In the genomic region with DNA sequence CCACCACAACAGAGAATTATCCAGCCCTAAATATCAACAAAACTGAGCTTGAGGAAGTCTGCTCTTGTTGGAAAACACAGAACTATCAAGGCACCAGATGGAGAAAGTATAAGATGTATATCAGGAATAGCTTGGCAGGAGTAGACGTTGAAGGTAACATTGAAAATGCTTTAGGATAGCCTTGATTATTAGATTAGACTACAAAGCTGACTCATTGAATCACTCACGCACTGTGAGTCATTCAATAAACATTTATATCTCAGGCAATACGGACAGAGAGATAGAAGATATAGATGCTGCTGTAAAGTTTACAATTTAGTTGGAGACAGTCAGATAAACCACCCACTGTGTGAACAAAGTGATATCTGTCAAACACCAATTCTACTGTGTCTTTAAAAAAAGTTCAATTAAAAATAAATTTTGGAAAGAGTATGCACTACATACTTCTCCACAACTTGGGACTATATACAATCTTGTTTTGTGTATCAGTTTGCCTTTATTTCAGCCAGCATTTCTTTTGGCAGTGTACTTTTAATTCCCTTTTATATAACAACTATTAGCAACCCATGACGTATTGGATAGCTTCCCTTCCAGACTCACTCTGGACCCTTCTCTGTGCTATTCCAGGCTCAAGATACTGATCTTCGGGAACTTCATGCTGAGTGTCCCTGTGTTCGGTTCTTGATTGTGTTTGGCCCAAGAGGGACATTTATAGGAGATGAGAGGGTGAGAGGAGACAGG, we compare ENCODE assay signal across 15 cellular contexts.
DNase-seq lines count a peak whose midpoint lies in the region; FAIRE-seq and TF ChIP-seq lines count a peak whose summit lies in the region.
"Had no signal": no experiment of that assay in that cellular context is flagged by ENCODE, and none has a peak within 500 bp of the region (broad histone marks: within the 10 kb centered on the region; RNA-seq: fewer than 3 reads in every experiment).

No MANE protein-coding gene starts in this region.

- H3K36me3 Mint-ChIP-seq in activated naive CD8-positive, alpha-beta T cell treated with anti-CD3 and anti-CD28 coated beads for 36 hours: no peaks in the 10 kb centered on the region
- H3K36me3 Mint-ChIP-seq: activated CD8-positive, alpha-beta memory T cell treated with anti-CD3 and anti-CD28 coated beads, Interleukin-2, amount 10 ng/mL, durations not matched to agents 7 days and 5 days; natural killer cell had no signal

- H3K27ac ChIP-seq in endothelial cell of umbilical vein (ENCODE audit: insufficient read depth, low read depth, low read length): peak overlapping the region; percentile 60

- peaks cover 2% of the 10 kb centered on the region for H3K9me1 ChIP-seq in endothelial cell of umbilical vein (replicated peaks; ENCODE audit: control insufficient read depth, extremely low read depth, insufficient read depth, low read length)

- no peak overlapping the region for H3K9ac ChIP-seq in endothelial cell of umbilical vein (replicated peaks; ENCODE audit: extremely low read depth, insufficient read depth, low read length)

- intact Hi-C loops in endothelial cell of umbilical vein (cut with micrococcal nuclease): loop anchor here (1.0 to 2.0 kb wide), 2 partner anchors 41 to 96 kb away; no protein-coding TSS in a partner anchor

- H3K9me3 Mint-ChIP-seq in activated naive CD8-positive, alpha-beta T cell treated with anti-CD3 and anti-CD28 coated beads for 36 hours: no peaks in the 10 kb centered on the region
- H3K9me3 Mint-ChIP-seq: natural killer cell had no signal

- H2AFZ ChIP-seq in endothelial cell of umbilical vein (ENCODE audit: low read depth, low read length): no peak overlapping the region

- peaks cover 3% of the 10 kb centered on the region for H3K4me1 Mint-ChIP-seq in activated naive CD8-positive, alpha-beta T cell treated with anti-CD3 and anti-CD28 coated beads for 36 hours
- H3K4me1 Mint-ChIP-seq: activated CD8-positive, alpha-beta memory T cell treated with anti-CD3 and anti-CD28 coated beads, Interleukin-2, amount 10 ng/mL, durations not matched to agents 7 days and 5 days; natural killer cell had no signal

- no peaks in the 10 kb centered on the region for H3K79me2 ChIP-seq in endothelial cell of umbilical vein (ENCODE audit: control insufficient read depth, insufficient read depth, low read length)

- no peak for TF ChIP-seq POLR2A in endothelial cell of umbilical vein (IDR thresholded peaks at IDR 0.05; ENCODE audit: low read depth, low read length)

- H3K27me3 Mint-ChIP-seq in activated naive CD8-positive, alpha-beta T cell treated with anti-CD3 and anti-CD28 coated beads for 36 hours: peaks cover 8% of the 10 kb centered on the region

- CTCF ChIA-PET in endothelial cell of umbilical vein (lab: Charles Lee): interaction anchor here (0.7 to 1.9 kb wide), 13 partner anchors 10 to 959 kb away, joined by 3 to 7 read pairs (median 3); partner anchors contain the start of gene PTPRK

- H4K20me1 ChIP-seq in endothelial cell of umbilical vein (replicated peaks; ENCODE audit: control insufficient read depth, extremely low read depth, insufficient read depth, low read length): no peaks in the 10 kb centered on the region

- H3K4me3 ChIP-seq in endothelial cell of umbilical vein (replicated peaks in 1 of 3; ENCODE audit: insufficient read depth in 1 of 3, low read depth in 1 of 3, low read length in 3 of 3): no peak overlapping the region

- peaks cover 34% of the 10 kb centered on the region for H3K4me1 ChIP-seq in endothelial cell of umbilical vein (ENCODE audit: control insufficient read depth, extremely low read depth, insufficient read depth, low read length)

- peak; percentile 9 for DNase-seq in DMS53 treated with DMSO at 0.1 percent for 48 hours (lab: John Stamatoyannopoulos, UW; ENCODE audit: unreplicated experiment)
- peak; percentile 24 for DNase-seq in OCI-M1 (lab: John Stamatoyannopoulos, UW)
- peak; percentile 83 for DNase-seq in endothelial cell of umbilical vein (ENCODE audit: low read depth, low spot score)
- peak; percentile 18 for DNase-seq in myocyte (ENCODE audit: low read depth)
- no peak for DNase-seq in activated naive CD8-positive, alpha-beta T cell treated with anti-CD3 and anti-CD28 coated beads for 36 hours
- DNase-seq in NCI-H2227 (lab: John Stamatoyannopoulos, UW; ENCODE audit: unreplicated experiment): no peak
- no peak for DNase-seq in SHP77 treated with DMSO at 0.1 percent for 48 hours (lab: John Stamatoyannopoulos, UW)
- DNase-seq in HK-2 (ENCODE audit: unreplicated experiment): no peak
- DNase-seq: activated CD8-positive, alpha-beta memory T cell treated with anti-CD3 and anti-CD28 coated beads, Interleukin-2, amount 10 ng/mL, durations not matched to agents 7 days and 5 days; effector CD8-positive, alpha-beta T cell; natural killer cell; NCI-H1436 treated with DMSO at 0.1 percent for 48 hours; stimulated activated CD4-positive, alpha-beta T cell treated with anti-CD3 and anti-CD28 coated beads, Interleukin-12 subunit alpha, Interleukin-12 subunit beta, amount 100 ng/mL, for 4 hours; stimulated activated CD8-positive, alpha-beta memory T cell treated with anti-CD3 and anti-CD28 coated beads, Interleukin-4, amount 100 ng/mL, for 48 hours had no signal

- H3K27me3 ChIP-seq in endothelial cell of umbilical vein (ENCODE audit: control insufficient read depth in 2 of 2, insufficient read depth in 2 of 2, low read length in 2 of 2): no peaks in the 10 kb centered on the region

- no peak for TF ChIP-seq CTCF in endothelial cell of umbilical vein (IDR thresholded peaks at IDR 0.05; ENCODE audit: extremely low read depth in 1 of 2, insufficient read depth in 1 of 2, low read depth in 1 of 2, low read length in 2 of 2)

- H3K9me3 ChIP-seq in endothelial cell of umbilical vein (replicated peaks; ENCODE audit: control insufficient read depth, insufficient read depth, low read length): no peaks in the 10 kb centered on the region

- no peaks in the 10 kb centered on the region for H3K36me3 ChIP-seq in endothelial cell of umbilical vein (ENCODE audit: control insufficient read depth in 2 of 2, extremely low read depth in 1 of 2, insufficient read depth in 2 of 2, low read length in 2 of 2)

- H3K4me3 Mint-ChIP-seq in activated naive CD8-positive, alpha-beta T cell treated with anti-CD3 and anti-CD28 coated beads for 36 hours: no peak overlapping the region
- H3K4me3 Mint-ChIP-seq: activated CD8-positive, alpha-beta memory T cell treated with anti-CD3 and anti-CD28 coated beads, Interleukin-2, amount 10 ng/mL, durations not matched to agents 7 days and 5 days; natural killer cell had no signal

- peak overlapping the region; percentile 60 for H3K4me2 ChIP-seq in endothelial cell of umbilical vein (ENCODE audit: insufficient read depth, low read length)

- POLR2A ChIA-PET in endothelial cell of umbilical vein (lab: Charles Lee): no interaction called here

- no peak overlapping the region for H3K27ac Mint-ChIP-seq in activated naive CD8-positive, alpha-beta T cell treated with anti-CD3 and anti-CD28 coated beads for 36 hours
- H3K27ac Mint-ChIP-seq: activated CD8-positive, alpha-beta memory T cell treated with anti-CD3 and anti-CD28 coated beads, Interleukin-2, amount 10 ng/mL, durations not matched to agents 7 days and 5 days; natural killer cell had no signal

- no TSS peak for BruUV-seq in endothelial cell of umbilical vein (replicated peaks; lab: Mats Ljungman, UMichigan)

- dilution Hi-C loops in endothelial cell of umbilical vein (cut with MboI; ENCODE audit: extremely low pct_ligation_motif_present, low sequenced_read_pairs): no loop called here

- peak; percentile 78 for FAIRE-seq in endothelial cell of umbilical vein (lab: Jason Lieb, UNC)
- FAIRE-seq: TTC549 had no signal

TF ChIP-seq in endothelial cell of umbilical vein, 7 proteins besides CTCF, POLR2A, EP300 and RAD21:
- TF ChIP-seq EZH2 (IDR thresholded peaks at IDR 0.05; ENCODE audit: borderline replicate concordance, low read depth, low read length, severe bottlenecking): no peak
- TF ChIP-seq, protein P1, sequence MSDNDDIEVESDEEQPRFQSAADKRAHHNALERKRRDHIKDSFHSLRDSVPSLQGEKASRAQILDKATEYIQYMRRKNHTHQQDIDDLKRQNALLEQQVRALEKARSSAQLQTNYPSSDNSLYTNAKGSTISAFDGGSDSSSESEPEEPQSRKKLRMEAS (IDR thresholded peaks at IDR 0.05; ENCODE audit: insufficient read depth, insufficient read length): no peak
- peak; percentile 98 for TF ChIP-seq FOS (IDR thresholded peaks at IDR 0.05; ENCODE audit: borderline replicate concordance, insufficient read depth, low read length)
- TF ChIP-seq POLR2AphosphoS5 (IDR thresholded peaks at IDR 0.05; ENCODE audit: insufficient read depth, low read depth, low read length): peak; percentile 48
- TF ChIP-seq GATA2 (IDR thresholded peaks at IDR 0.05; ENCODE audit: insufficient read depth, insufficient read length, low read depth, low read length): peak; percentile 95
- TF ChIP-seq JUN (IDR thresholded peaks at IDR 0.05; ENCODE audit: borderline replicate concordance, insufficient read depth, insufficient read length, low read depth): peak; percentile 96
- TF ChIP-seq MYC (IDR thresholded peaks at IDR 0.05; ENCODE audit: low read depth, low read length): no peak

Comparison
In these comparisons a context has a peak if more than half of its experiments do, and no peak if none do; other contexts are left out.
1. DNase-seq: peak in DMS53 treated with DMSO at 0.1 percent for 48 hours (single experiment), OCI-M1 (single experiment), endothelial cell of umbilical vein (single experiment) and myocyte (single experiment); none in activated naive CD8-positive, alpha-beta T cell treated with anti-CD3 and anti-CD28 coated beads for 36 hours (single experiment), NCI-H2227 (single experiment), SHP77 treated with DMSO at 0.1 percent for 48 hours (single experiment) and HK-2 (single experiment).